29 cellular contexts compared by ENCODE assay signal in genomic region chr2:226057914-226058313, GRCh38.
DNase-seq lines count a peak whose midpoint lies in the region; ATAC-seq and TF ChIP-seq lines count a peak whose summit lies in the region.
"Had no signal": no experiment of that assay in that cellular context is flagged by ENCODE, and none has a peak within 500 bp of the region (broad histone marks: within the 10 kb centered on the region; RNA-seq: fewer than 3 reads in every experiment).

No MANE protein-coding gene starts in this region.

- H3K4me3 Mint-ChIP-seq in endodermal cell = no peak overlapping the region
- H3K4me3 Mint-ChIP-seq: activated CD4-positive, alpha-beta T cell treated with anti-CD3 and anti-CD28 coated beads for 36 hours; activated naive CD4-positive, alpha-beta T cell treated with anti-CD3 and anti-CD28 coated beads, Interleukin-2, amount 50 U/mL, for 24 hours; CD4-positive, CD25-positive, alpha-beta regulatory T cell; neural crest cell; stimulated activated naive CD8-positive, alpha-beta T cell treated with anti-CD3 and anti-CD28 coated beads, Interleukin-15, Interleukin-2, amounts not matched to agents 100 ng/mL and 50 ng/mL, for 24 hours had no signal

- no peaks in the 10 kb centered on the region for H3K9me3 ChIP-seq in HCT116 (ENCODE audit: control insufficient read depth in 1 of 2, insufficient read depth in 1 of 2, low read depth in 1 of 2, low read length in 2 of 2)
- H3K9me3 ChIP-seq in endodermal cell (ENCODE audit: control insufficient read depth, low read length) = no peaks in the 10 kb centered on the region
- H3K9me3 ChIP-seq in neutrophil = no peaks in the 10 kb centered on the region
- H3K9me3 ChIP-seq in Karpas-422 (ENCODE audit: low read length) = no peaks in the 10 kb centered on the region; the same call in 1 of the 2 replicates
- H3K9me3 ChIP-seq: gastroesophageal sphincter, testis had no signal

- H3K4me2 ChIP-seq in HCT116 (ENCODE audit: low read length) = peak overlapping the region; percentile 22
- H3K4me2 ChIP-seq in Karpas-422 (ENCODE audit: low read depth, low read length, poor library complexity, severe bottlenecking) = no peak overlapping the region

- H3K79me2 ChIP-seq in HCT116 (ENCODE audit: insufficient read depth, low read length) = no peaks in the 10 kb centered on the region; the same call in 1 of the 2 replicates
- no peaks in the 10 kb centered on the region for H3K79me2 ChIP-seq in Karpas-422 (ENCODE audit: low read length)

- H2AFZ ChIP-seq in HCT116 (ENCODE audit: low read depth, low read length, poor library complexity, severe bottlenecking) = no peak overlapping the region
- no peak overlapping the region for H2AFZ ChIP-seq in Karpas-422 (ENCODE audit: low read length)

- TF ChIP-seq CTCF in HCT116 (IDR thresholded peaks at IDR 0.05 in 2 of 3, conservative IDR thresholded peaks at IDR 0.05 in 1 of 3; ENCODE audit: borderline replicate concordance in 1 of 3, insufficient read depth in 1 of 3, low read depth in 2 of 3, low read length in 2 of 3) (no peak), endodermal cell (conservative IDR thresholded peaks at IDR 0.05) (no peak), neutrophil (IDR thresholded peaks at IDR 0.05) (no peak)

- H3K4me1 ChIP-seq in HCT116 (ENCODE audit: control insufficient read depth in 1 of 2, insufficient read depth in 2 of 2, low read length in 2 of 2) (peaks cover 42 to 73% of the 10 kb centered on the region in 2 experiments), endodermal cell (ENCODE audit: control insufficient read depth, insufficient read depth, low read length) (peaks cover 10% of the 10 kb centered on the region), neutrophil (ENCODE audit: control insufficient read depth in 1 of 2, insufficient read depth in 1 of 2, low read depth in 1 of 2, low read length in 1 of 2) (peaks cover 0 to 10% of the 10 kb centered on the region in 2 experiments), Karpas-422 (ENCODE audit: low read length) (no peaks in the 10 kb centered on the region)
- H3K4me1 ChIP-seq: gastroesophageal sphincter, testis had no signal

- no peaks in the 10 kb centered on the region for H3K9me3 Mint-ChIP-seq in endodermal cell
- H3K9me3 Mint-ChIP-seq: activated naive CD4-positive, alpha-beta T cell treated with anti-CD3 and anti-CD28 coated beads, Interleukin-2, amount 50 U/mL, for 24 hours; stimulated activated naive CD8-positive, alpha-beta T cell treated with anti-CD3 and anti-CD28 coated beads, Interleukin-15, Interleukin-2, amounts not matched to agents 100 ng/mL and 50 ng/mL, for 24 hours had no signal

- TSS peak; percentile 89 for BruUV-seq in HCT116 (replicated peaks; lab: Mats Ljungman, UMichigan)

- H3K27ac ChIP-seq in HCT116 (ENCODE audit: low read depth, low read length) (peak overlapping the region; percentile 99), endodermal cell (ENCODE audit: low read depth, low read length) (no peak overlapping the region), neutrophil (peak overlapping the region; percentile 34), Karpas-422 (ENCODE audit: low read length) (no peak overlapping the region)
- H3K27ac ChIP-seq: gastroesophageal sphincter, testis had no signal

- POLR2A ChIA-PET in HCT116 (lab: Charles Lee) = interaction anchor here (1.5 kb wide), 1 partner anchor 127 kb away, joined by 3 read pairs; no protein-coding TSS in a partner anchor

- CTCF ChIA-PET in HCT116 (lab: Charles Lee) = no interaction called here

- no peaks in the 10 kb centered on the region for H3K27me3 Mint-ChIP-seq in endodermal cell (ENCODE audit: insufficient read depth)

- peak overlapping the region; percentile 35 for H3K9ac ChIP-seq in HCT116 (ENCODE audit: low read length)
- H3K9ac ChIP-seq in endodermal cell (ENCODE audit: extremely low read depth, low read length, poor library complexity, severe bottlenecking) = no peak overlapping the region
- no peak overlapping the region for H3K9ac ChIP-seq in Karpas-422 (ENCODE audit: low read length)

- H3K36me3 Mint-ChIP-seq in endodermal cell (ENCODE audit: low read depth) = no peaks in the 10 kb centered on the region
- H3K36me3 Mint-ChIP-seq: activated naive CD4-positive, alpha-beta T cell treated with anti-CD3 and anti-CD28 coated beads, Interleukin-2, amount 50 U/mL, for 24 hours; CD4-positive, CD25-positive, alpha-beta regulatory T cell had no signal

- H3K4me1 Mint-ChIP-seq in endodermal cell = peaks cover 38% of the 10 kb centered on the region
- H3K4me1 Mint-ChIP-seq: activated CD4-positive, alpha-beta T cell treated with anti-CD3 and anti-CD28 coated beads for 36 hours; activated naive CD4-positive, alpha-beta T cell treated with anti-CD3 and anti-CD28 coated beads, Interleukin-2, amount 50 U/mL, for 24 hours; CD4-positive, CD25-positive, alpha-beta regulatory T cell had no signal

- 39 to 75% methylated on average over 1 of the region's 1 CpG for WGBS in endodermal cell (ENCODE audit: insufficient coverage in 1 of 2, insufficient read length in 1 of 2), 2 experiments

- H3K27me3 ChIP-seq in HCT116 (ENCODE audit: insufficient read depth, low read length) = no peaks in the 10 kb centered on the region
- H3K27me3 ChIP-seq in endodermal cell (ENCODE audit: control insufficient read depth, insufficient read depth, low read length, poor library complexity, severe bottlenecking) = no peaks in the 10 kb centered on the region
- H3K27me3 ChIP-seq in neutrophil = no peaks in the 10 kb centered on the region
- H3K27me3 ChIP-seq in Karpas-422 (ENCODE audit: low read length) = no peaks in the 10 kb centered on the region
- H3K27me3 ChIP-seq: gastroesophageal sphincter, testis had no signal

- RAD21 ChIA-PET in HCT116 (lab: Charles Lee; ENCODE audit: low non-redundant PET in 1 of 2, low total read pairs in 2 of 2, uncharacterized antibody in 2 of 2, unreplicated experiment in 2 of 2) = no interaction called here

- peak overlapping the region; percentile 49 for H3K27ac Mint-ChIP-seq in endodermal cell
- H3K27ac Mint-ChIP-seq: activated CD4-positive, alpha-beta T cell treated with anti-CD3 and anti-CD28 coated beads for 36 hours; activated naive CD4-positive, alpha-beta T cell treated with anti-CD3 and anti-CD28 coated beads, Interleukin-2, amount 50 U/mL, for 24 hours; CD4-positive, CD25-positive, alpha-beta regulatory T cell; stimulated activated naive CD8-positive, alpha-beta T cell treated with anti-CD3 and anti-CD28 coated beads, Interleukin-15, Interleukin-2, amounts not matched to agents 100 ng/mL and 50 ng/mL, for 24 hours had no signal

- H3K9me2 ChIP-seq in HCT116 (ENCODE audit: insufficient read depth) = no peaks in the 10 kb centered on the region
- no peaks in the 10 kb centered on the region for H3K9me2 ChIP-seq in Karpas-422 (replicated peaks; ENCODE audit: insufficient read depth, low read length)

- H4K20me1 ChIP-seq in HCT116 (ENCODE audit: insufficient read depth) (no peaks in the 10 kb centered on the region), Karpas-422 (ENCODE audit: insufficient read depth, low read depth, low read length) (no peaks in the 10 kb centered on the region)

- intact Hi-C loops in HCT116 (cut with micrococcal nuclease) = no loop called here

- H3K36me3 ChIP-seq in HCT116 (ENCODE audit: control insufficient read depth in 1 of 2, insufficient read depth in 2 of 2, low read length in 2 of 2) (peaks cover 0 to 8% of the 10 kb centered on the region in 2 experiments; a peak in 1 of 4 replicates), endodermal cell (ENCODE audit: control insufficient read depth, insufficient read depth, low read length) (no peaks in the 10 kb centered on the region), neutrophil (no peaks in the 10 kb centered on the region), Karpas-422 (ENCODE audit: insufficient read depth, low read length) (no peaks in the 10 kb centered on the region)
- H3K36me3 ChIP-seq: gastroesophageal sphincter had no signal

- ATAC-seq in HCT116 = peak; percentile 19; the same call in 1 of the 2 replicates
- ATAC-seq in GM21717 (IDR thresholded peaks at IDR 0.05; ENCODE audit: unreplicated experiment) = no peak
- ATAC-seq in GM18511 (IDR thresholded peaks at IDR 0.05; ENCODE audit: unreplicated experiment) = no peak
- ATAC-seq: activated CD4-positive, alpha-beta T cell treated with anti-CD3 and anti-CD28 coated beads for 36 hours; gastroesophageal sphincter; PC-3; right cardiac atrium; SK-N-SH treated with all-trans-retinoic acid at 6 μM for 48 hours had no signal

- no peak for DNase-seq in HCT116 (ENCODE audit: low read depth, low spot score)
- DNase-seq in MV-4-11 (lab: John Stamatoyannopoulos, UW) = peak; percentile 41
- DNase-seq in endodermal cell = no peak
- DNase-seq in Karpas-422 = no peak
- DNase-seq in SHP77 (lab: John Stamatoyannopoulos, UW) = no peak
- DNase-seq: activated CD4-positive, alpha-beta T cell treated with anti-CD3 and anti-CD28 coated beads for 36 hours; activated CD8-positive, alpha-beta memory T cell treated with anti-CD3 and anti-CD28 coated beads for 24 hours; amniotic stem cell; Calu3; CD4-positive, CD25-positive, alpha-beta regulatory T cell; DMS79; hippocampal formation; KG1; left cardiac atrium; NCI-H1048; NCI-H446 treated with DMSO at 0.1 percent for 48 hours; PC-3; posterior cingulate gyrus; right cardiac atrium; stimulated activated CD4-positive, alpha-beta T cell treated with anti-CD3 and anti-CD28 coated beads, Interleukin-1b, Interleukin-23, amount 100 ng/mL, for 48 hours; testis had no signal

- TF ChIP-seq POLR2A in HCT116 (IDR thresholded peaks at IDR 0.05; ENCODE audit: borderline replicate concordance, extremely low read depth, insufficient read depth, insufficient read length) = no peak

- H3K4me3 ChIP-seq in HCT116 (replicated peaks in 1 of 2; ENCODE audit: low read depth in 1 of 2, low read length in 2 of 2) (no peak overlapping the region), endodermal cell (ENCODE audit: low read length) (peak overlapping the region; percentile 41), neutrophil (ENCODE audit: low read depth in 1 of 2, low read length in 1 of 2) (no peak overlapping the region), Karpas-422 (ENCODE audit: low read length) (no peak overlapping the region)
- H3K4me3 ChIP-seq: gastroesophageal sphincter, testis had no signal

- no peak for TF ChIP-seq RAD21 in HCT116 (IDR thresholded peaks at IDR 0.05; ENCODE audit: low read depth)

TF ChIP-seq in HCT116, 20 proteins besides CTCF, POLR2A, EP300 and RAD21:
- TF ChIP-seq POLR2AphosphoS5 (IDR thresholded peaks at IDR 0.05; ENCODE audit: low read depth, low read length) (peak; percentile 32; the same call in 1 of the 2 replicates), SP1 (IDR thresholded peaks at IDR 0.05; ENCODE audit: low read depth) (no peak), CBX3 (IDR thresholded peaks at IDR 0.05; ENCODE audit: low read depth) (no peak)

Comparison
In these comparisons a context has a peak if more than half of its experiments do, and no peak if none do; other contexts are left out.
1. H3K27ac ChIP-seq: peak in HCT116 (single experiment) and neutrophil (single experiment); none in endodermal cell (single experiment) and Karpas-422 (single experiment).